ENCODE assay signal across 8 cellular contexts in genomic region chr19:13102666-13103584, GRCh38. TPM values are rescaled to one million over a fixed set of nuclear protein-coding genes. Genes with fewer than 3 reads are reported as not detected.
A peak's percentile ranks its signal among the peaks of the same experiment; 100 is the strongest.
DNase-seq lines count a peak whose midpoint lies in the region; ATAC-seq and TF ChIP-seq lines count a peak whose summit lies in the region.

Gene LYL1, minus strand, starts transcription at chr19:13102858. Its CDS starts 1,687 bp downstream, at chr19:13101171.

- H3K27ac ChIP-seq in colonic mucosa (peak within 1 kb of the TSS; percentile 62), lower lobe of right lung (peak within 1 kb of the TSS; percentile 96), testis (peak within 1 kb of the TSS; percentile 58 to 84)

- TF ChIP-seq POLR2A in GM10847 (IDR thresholded peaks at IDR 0.05; ENCODE audit: extremely low read depth, insufficient read length): peak; percentile 38
- TF ChIP-seq POLR2A in testis (IDR thresholded peaks at IDR 0.05): no peak

- H3K36me3 ChIP-seq in H7 (replicated peaks; ENCODE audit: control insufficient read depth, insufficient read depth, low read length) (peaks cover 1% of the 10 kb centered on the region), colonic mucosa (no peaks in the 10 kb centered on the region), lower lobe of right lung (peaks cover 13% of the 10 kb centered on the region), testis (ENCODE audit: low read depth, missing control alignments) (no peaks in the 10 kb centered on the region)

- peak; percentile 95 for DNase-seq in H7
- peak; percentile 88 for DNase-seq in RPMI8226
- peak; percentile 75 for DNase-seq in colonic mucosa
- peak; percentile 89 for DNase-seq in lower lobe of right lung
- DNase-seq in testis: peak; percentile 81
- DNase-seq in LoVo (ENCODE audit: low spot score): no peak

- WGBS in testis, 2 donors: 2 to 6% methylated on average over 7 to 31 of the region's 47 CpGs

- H3K9ac ChIP-seq in colonic mucosa (ENCODE audit: low read depth in 2 of 2, low read length in 2 of 2): peak within 1 kb of the TSS; percentile 76 to 83

- TF ChIP-seq CTCF in colonic mucosa (IDR thresholded peaks at IDR 0.05) (no peak), lower lobe of right lung (IDR thresholded peaks at IDR 0.05) (no peak), testis (IDR thresholded peaks at IDR 0.05) (no peak)

- ATAC-seq in lower lobe of right lung: peak; percentile 73 to 78
- ATAC-seq in HG02938 (IDR thresholded peaks at IDR 0.05; ENCODE audit: unreplicated experiment): no peak

- H3K4me3 ChIP-seq in H7 (ENCODE audit: insufficient read depth, low read depth, low read length): peak within 1 kb of the TSS; percentile 33
- H3K4me3 ChIP-seq in colonic mucosa: peak within 1 kb of the TSS; percentile 52
- peak within 1 kb of the TSS; percentile 63 for H3K4me3 ChIP-seq in lower lobe of right lung
- H3K4me3 ChIP-seq in testis: peak within 1 kb of the TSS; percentile 42 to 51

- H3K9me3 ChIP-seq in colonic mucosa (no peaks in the 10 kb centered on the region), lower lobe of right lung (no peaks in the 10 kb centered on the region), testis (no peaks in the 10 kb centered on the region)

- H3K27me3 ChIP-seq in H7 (ENCODE audit: control insufficient read depth, insufficient read depth, low read length) (peaks cover 34% of the 10 kb centered on the region), colonic mucosa (no peaks in the 10 kb centered on the region), lower lobe of right lung (ENCODE audit: low read depth) (no peaks in the 10 kb centered on the region), testis (no peaks in the 10 kb centered on the region)

- H3K4me1 ChIP-seq in colonic mucosa (peaks cover 16% of the 10 kb centered on the region), lower lobe of right lung (peaks cover 71% of the 10 kb centered on the region), testis (peaks cover 19% of the 10 kb centered on the region)

- intact Hi-C loops in colonic mucosa (cut with DNase I): no loop called here
- intact Hi-C loops in lower lobe of right lung (cut with DNase I): no loop called here
- intact Hi-C loops in testis (cut with DNase I; ENCODE audit: low total_unique reads): no loop called here

RNA-seq across cellular contexts. Expression of gene LYL1, which starts in this region (rescaled TPM):
- 1.5 and 1.7 TPM in 2 replicates for total RNA-seq in H7 (2014; rRNA removed; shearing (Covaris generic))
- total RNA-seq in colonic mucosa (1 to 10 TPM; 3.6 to 4.5 TPM), lower lobe of right lung (27.2 TPM), testis (10 to 100 TPM; 15.9 to 35.8 TPM)
- 21.9 TPM for polyA plus RNA-seq in testis (ENCODE audit: insufficient read depth, low read depth, low replicate concordance)
